ENCODE assay signal across 8 cellular contexts in the genomic region with DNA sequence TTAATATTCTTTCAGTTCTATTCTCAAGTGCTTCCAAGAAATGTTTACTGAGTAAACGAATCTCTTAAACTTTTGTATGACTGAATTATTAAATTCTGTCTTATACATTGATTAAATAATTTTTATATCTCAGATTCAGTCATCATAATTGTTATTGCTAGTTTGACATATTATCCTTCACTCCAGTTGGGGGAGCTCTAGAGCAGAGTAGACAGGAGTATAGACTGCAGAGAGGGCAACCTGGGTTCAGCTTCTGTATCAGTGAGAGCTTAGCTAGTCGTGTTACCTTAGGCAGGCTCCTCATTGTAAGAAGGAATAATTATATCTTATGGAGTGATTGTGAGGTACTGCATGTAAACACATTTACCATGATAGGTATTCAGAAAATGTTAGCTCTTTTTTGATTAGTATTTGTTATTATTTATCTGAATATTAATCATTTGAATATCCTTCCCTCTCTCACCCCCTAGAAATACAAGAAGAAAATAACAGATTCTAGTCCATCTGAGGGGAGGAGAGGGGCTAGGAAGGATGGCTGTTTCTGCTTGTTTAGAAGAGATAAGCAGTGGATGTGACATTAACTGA. TPM values are rescaled to one million over a fixed set of nuclear protein-coding genes. Genes with fewer than 3 reads are reported as not detected.
DNase-seq lines count a peak whose midpoint lies in the region; ATAC-seq and TF ChIP-seq lines count a peak whose summit lies in the region.

No MANE protein-coding gene starts in this region.

- peak overlapping the region; percentile 19 for H3K27ac ChIP-seq in CD4-positive, CD25-positive, alpha-beta regulatory T cell (ENCODE audit: insufficient read depth, low read length, poor library complexity, severe bottlenecking)

- ATAC-seq in CD4-positive, CD25-positive, alpha-beta regulatory T cell (ENCODE audit: low read depth in 2 of 2), result peak; percentile 82 to 86
- ATAC-seq in GM18505 (IDR thresholded peaks at IDR 0.05; ENCODE audit: unreplicated experiment), result peak; percentile 90
- ATAC-seq in HG02840 (IDR thresholded peaks at IDR 0.05; ENCODE audit: low FRiP score, unreplicated experiment), result peak; percentile 74

- peaks cover 6% of the 10 kb centered on the region for H3K36me3 ChIP-seq in CD4-positive, CD25-positive, alpha-beta regulatory T cell (ENCODE audit: control insufficient read depth, insufficient read depth, low read length)

- no peaks in the 10 kb centered on the region for H3K27me3 Mint-ChIP-seq in CD4-positive, CD25-positive, alpha-beta regulatory T cell

- no peaks in the 10 kb centered on the region for H3K9me3 ChIP-seq in CD4-positive, CD25-positive, alpha-beta regulatory T cell (ENCODE audit: control insufficient read depth in 2 of 2, low read length in 2 of 2)

- peaks cover 5% of the 10 kb centered on the region for H3K36me3 Mint-ChIP-seq in CD4-positive, CD25-positive, alpha-beta regulatory T cell

- no peak overlapping the region for H3K4me3 ChIP-seq in CD4-positive, CD25-positive, alpha-beta regulatory T cell (ENCODE audit: low read depth, low read length)

- H3K4me3 Mint-ChIP-seq in CD4-positive, CD25-positive, alpha-beta regulatory T cell, result no peak overlapping the region

- no peak overlapping the region for H3K27ac Mint-ChIP-seq in CD4-positive, CD25-positive, alpha-beta regulatory T cell

- no peaks in the 10 kb centered on the region for H3K4me1 ChIP-seq in CD4-positive, CD25-positive, alpha-beta regulatory T cell (ENCODE audit: control insufficient read depth, insufficient read depth, low read length, poor library complexity, severe bottlenecking)

- TF ChIP-seq POLR2A in GM18505 (IDR thresholded peaks at IDR 0.05; ENCODE audit: borderline replicate concordance, extremely low read depth, insufficient read depth, insufficient read length), result no peak

- peak; percentile 5 to 71 (median 47) for DNase-seq in CD4-positive, CD25-positive, alpha-beta regulatory T cell
- DNase-seq in NCI-H146 treated with DMSO at 0.1 percent for 48 hours (lab: John Stamatoyannopoulos, UW; ENCODE audit: unreplicated experiment) (peak; percentile 13), glomerular visceral epithelial cell (ENCODE audit: extremely low spot score) (peak; percentile 50), islet precursor cell (no peak)
- DNase-seq in activated CD8-positive, alpha-beta memory T cell treated with anti-CD3 and anti-CD28 coated beads, Interleukin-2, amount 50 U/mL, for 4 hours, result peak; percentile 18
- peak in 2 of 3 donors; percentile 0 to 29 for DNase-seq in stimulated activated CD4-positive, alpha-beta T cell treated with anti-CD3 and anti-CD28 coated beads, TNF-alpha, amount 100 ng/mL, for 48 hours (ENCODE audit: low read depth in 3 of 3)

- H3K9me3 Mint-ChIP-seq in CD4-positive, CD25-positive, alpha-beta regulatory T cell, result no peaks in the 10 kb centered on the region

- no peaks in the 10 kb centered on the region for H3K27me3 ChIP-seq in CD4-positive, CD25-positive, alpha-beta regulatory T cell (ENCODE audit: control insufficient read depth, insufficient read depth, low read length)

- peaks cover 0 to 11% (median 6%) of the 10 kb centered on the region in 4 donors for H3K4me1 Mint-ChIP-seq in CD4-positive, CD25-positive, alpha-beta regulatory T cell

RNA-seq across cellular contexts. Expression of a gene that starts 31.0 kb away (rescaled TPM):
- 0.37 TPM for total RNA-seq in CD4-positive, CD25-positive, alpha-beta regulatory T cell
- 1 to 10 TPM in 1 of 4 donors, under 1 TPM in 3; 0.70 to 1.2 (median 0.97) TPM for polyA plus RNA-seq in CD4-positive, CD25-positive, alpha-beta regulatory T cell

RNA-seq across cellular contexts. Expression of a gene that starts 31.1 kb away (rescaled TPM):
- total RNA-seq in CD4-positive, CD25-positive, alpha-beta regulatory T cell, result 27.0 TPM
- polyA plus RNA-seq in CD4-positive, CD25-positive, alpha-beta regulatory T cell, result 10 to 100 TPM; 60.4 to 65.9 (median 62.2) TPM
